In genomic region chr18:36412778-36413177, GRCh38 we compare ENCODE assay signal across 8 cellular contexts.
DNase-seq lines count a peak whose midpoint lies in the region; ATAC-seq, FAIRE-seq and TF ChIP-seq lines count a peak whose summit lies in the region.

No MANE protein-coding gene starts in this region.

- H3K4me1 ChIP-seq in astrocyte (ENCODE audit: insufficient read depth, low read length) = no peaks in the 10 kb centered on the region

- no peak for FAIRE-seq in astrocyte (lab: Jason Lieb, UNC)

- peak; percentile 17; the same call in 1 of the 2 replicates for TF ChIP-seq RAD21 in Ishikawa (IDR thresholded peaks at IDR 0.05; ENCODE audit: low read depth)

- TF ChIP-seq EP300 in Ishikawa (IDR thresholded peaks at IDR 0.05; ENCODE audit: borderline replicate concordance) = no peak

- H3K27ac ChIP-seq in astrocyte (ENCODE audit: low read depth, low read length) = no peak overlapping the region

- no peaks in the 10 kb centered on the region for H3K9me3 ChIP-seq in astrocyte (ENCODE audit: insufficient read depth, low read depth, low read length)

- DNase-seq in GM10266 (ENCODE audit: extremely low spot score) = no peak
- no peak for DNase-seq in astrocyte (ENCODE audit: low read depth)
- DNase-seq in mesothelial cell of epicardium (ENCODE audit: low spot score in 2 of 2, unreplicated experiment in 2 of 2) = no peak
- no peak for DNase-seq in natural killer cell
- DNase-seq in midbrain (lab: John Stamatoyannopoulos, UW) = no peak
- no peak for DNase-seq in activated CD8-positive, alpha-beta memory T cell treated with anti-CD3 and anti-CD28 coated beads, Interleukin-2, amount 50 U/mL, for 4 hours

- H3K9ac ChIP-seq in astrocyte (ENCODE audit: low read length) = no peak overlapping the region

- no peaks in the 10 kb centered on the region for H4K20me1 ChIP-seq in astrocyte (ENCODE audit: insufficient read depth, low read length)

- intact Hi-C loops in natural killer cell (cut with micrococcal nuclease) = no loop called here

- ATAC-seq in GM19455 (IDR thresholded peaks at IDR 0.05; ENCODE audit: unreplicated experiment) (no peak), natural killer cell (no peak)

- no peaks in the 10 kb centered on the region for H3K79me2 ChIP-seq in astrocyte (ENCODE audit: insufficient read depth, low read length)

- no peak overlapping the region for H3K27ac Mint-ChIP-seq in astrocyte (ENCODE audit: unreplicated experiment)
- H3K27ac Mint-ChIP-seq in mesothelial cell of epicardium = no peak overlapping the region
- no peak overlapping the region for H3K27ac Mint-ChIP-seq in natural killer cell

- H3K4me2 ChIP-seq in astrocyte (ENCODE audit: low read length) = no peak overlapping the region

- no peaks in the 10 kb centered on the region for H3K4me1 Mint-ChIP-seq in astrocyte (ENCODE audit: low read depth, unreplicated experiment)
- H3K4me1 Mint-ChIP-seq in mesothelial cell of epicardium = peaks cover 9% of the 10 kb centered on the region
- H3K4me1 Mint-ChIP-seq in natural killer cell = no peaks in the 10 kb centered on the region

- no peak overlapping the region for H3K4me3 ChIP-seq in astrocyte (ENCODE audit: insufficient read depth, low read depth, low read length)

- TF ChIP-seq CTCF in GM10266 (IDR thresholded peaks at IDR 0.05; ENCODE audit: control insufficient read depth, insufficient read depth, low read depth, missing control alignments) (peak; percentile 25), astrocyte (IDR thresholded peaks at IDR 0.05; ENCODE audit: insufficient read depth, low read depth, low read length) (peak; percentile 44), mesothelial cell of epicardium (IDR thresholded peaks at IDR 0.05; ENCODE audit: unreplicated experiment) (peak; percentile 33), natural killer cell (IDR thresholded peaks at IDR 0.05) (no peak)

- H3K27me3 Mint-ChIP-seq in astrocyte (ENCODE audit: low read depth, unreplicated experiment) (no peaks in the 10 kb centered on the region), mesothelial cell of epicardium (ENCODE audit: low read depth) (no peaks in the 10 kb centered on the region), natural killer cell (ENCODE audit: low read depth in 2 of 2) (peaks cover 6 to 8% of the 10 kb centered on the region in 2 donors)

- H3K36me3 Mint-ChIP-seq in astrocyte (ENCODE audit: low read depth, unreplicated experiment) (peaks cover 2% of the 10 kb centered on the region), mesothelial cell of epicardium (no peaks in the 10 kb centered on the region), natural killer cell (no peaks in the 10 kb centered on the region)

- H3K4me3 Mint-ChIP-seq in astrocyte (ENCODE audit: unreplicated experiment) = no peak overlapping the region
- no peak overlapping the region for H3K4me3 Mint-ChIP-seq in mesothelial cell of epicardium
- no peak overlapping the region for H3K4me3 Mint-ChIP-seq in natural killer cell

- no peaks in the 10 kb centered on the region for H3K9me3 Mint-ChIP-seq in astrocyte (ENCODE audit: unreplicated experiment)
- no peaks in the 10 kb centered on the region for H3K9me3 Mint-ChIP-seq in mesothelial cell of epicardium
- H3K9me3 Mint-ChIP-seq in natural killer cell = no peaks in the 10 kb centered on the region

- no peak overlapping the region for H2AFZ ChIP-seq in astrocyte (ENCODE audit: low read depth, low read length)

- H3K36me3 ChIP-seq in astrocyte (ENCODE audit: insufficient read depth, low read length) = no peaks in the 10 kb centered on the region

- H3K27me3 ChIP-seq in astrocyte (ENCODE audit: insufficient read depth, low read length) = no peaks in the 10 kb centered on the region

TF ChIP-seq in Ishikawa, 13 proteins besides CTCF, POLR2A, EP300 and RAD21:
- no peak for TF ChIP-seq EGR1 (IDR thresholded peaks at IDR 0.05)
- TF ChIP-seq TCF12 (IDR thresholded peaks at IDR 0.05; ENCODE audit: low read depth) = no peak
- no peak for TF ChIP-seq FOXM1 (IDR thresholded peaks at IDR 0.05; ENCODE audit: borderline replicate concordance, low read depth)
- TF ChIP-seq USF1 (IDR thresholded peaks at IDR 0.05) = no peak
- no peak for TF ChIP-seq MAX (IDR thresholded peaks at IDR 0.05)
- no peak for TF ChIP-seq TAF1 (IDR thresholded peaks at IDR 0.05; ENCODE audit: low read depth)
- TF ChIP-seq YY1 (IDR thresholded peaks at IDR 0.05; ENCODE audit: low read depth) = no peak
- no peak for TF ChIP-seq CREB1 (IDR thresholded peaks at IDR 0.05; ENCODE audit: low read depth)
- no peak for TF ChIP-seq NFIC (IDR thresholded peaks at IDR 0.05)
- no peak for TF ChIP-seq CEBPB (IDR thresholded peaks at IDR 0.05)
- TF ChIP-seq ZBTB7A (IDR thresholded peaks at IDR 0.05; ENCODE audit: low read depth) = no peak
- TF ChIP-seq TEAD4 (IDR thresholded peaks at IDR 0.05) = no peak
- TF ChIP-seq, protein P1, sequence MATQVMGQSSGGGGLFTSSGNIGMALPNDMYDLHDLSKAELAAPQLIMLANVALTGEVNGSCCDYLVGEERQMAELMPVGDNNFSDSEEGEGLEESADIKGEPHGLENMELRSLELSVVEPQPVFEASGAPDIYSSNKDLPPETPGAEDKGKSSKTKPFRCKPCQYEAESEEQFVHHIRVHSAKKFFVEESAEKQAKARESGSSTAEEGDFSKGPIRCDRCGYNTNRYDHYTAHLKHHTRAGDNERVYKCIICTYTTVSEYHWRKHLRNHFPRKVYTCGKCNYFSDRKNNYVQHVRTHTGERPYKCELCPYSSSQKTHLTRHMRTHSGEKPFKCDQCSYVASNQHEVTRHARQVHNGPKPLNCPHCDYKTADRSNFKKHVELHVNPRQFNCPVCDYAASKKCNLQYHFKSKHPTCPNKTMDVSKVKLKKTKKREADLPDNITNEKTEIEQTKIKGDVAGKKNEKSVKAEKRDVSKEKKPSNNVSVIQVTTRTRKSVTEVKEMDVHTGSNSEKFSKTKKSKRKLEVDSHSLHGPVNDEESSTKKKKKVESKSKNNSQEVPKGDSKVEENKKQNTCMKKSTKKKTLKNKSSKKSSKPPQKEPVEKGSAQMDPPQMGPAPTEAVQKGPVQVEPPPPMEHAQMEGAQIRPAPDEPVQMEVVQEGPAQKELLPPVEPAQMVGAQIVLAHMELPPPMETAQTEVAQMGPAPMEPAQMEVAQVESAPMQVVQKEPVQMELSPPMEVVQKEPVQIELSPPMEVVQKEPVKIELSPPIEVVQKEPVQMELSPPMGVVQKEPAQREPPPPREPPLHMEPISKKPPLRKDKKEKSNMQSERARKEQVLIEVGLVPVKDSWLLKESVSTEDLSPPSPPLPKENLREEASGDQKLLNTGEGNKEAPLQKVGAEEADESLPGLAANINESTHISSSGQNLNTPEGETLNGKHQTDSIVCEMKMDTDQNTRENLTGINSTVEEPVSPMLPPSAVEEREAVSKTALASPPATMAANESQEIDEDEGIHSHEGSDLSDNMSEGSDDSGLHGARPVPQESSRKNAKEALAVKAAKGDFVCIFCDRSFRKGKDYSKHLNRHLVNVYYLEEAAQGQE (IDR thresholded peaks at IDR 0.05; ENCODE audit: low read depth) = no peak
